ENCODE assay signal across 16 cellular contexts in the genomic region with DNA sequence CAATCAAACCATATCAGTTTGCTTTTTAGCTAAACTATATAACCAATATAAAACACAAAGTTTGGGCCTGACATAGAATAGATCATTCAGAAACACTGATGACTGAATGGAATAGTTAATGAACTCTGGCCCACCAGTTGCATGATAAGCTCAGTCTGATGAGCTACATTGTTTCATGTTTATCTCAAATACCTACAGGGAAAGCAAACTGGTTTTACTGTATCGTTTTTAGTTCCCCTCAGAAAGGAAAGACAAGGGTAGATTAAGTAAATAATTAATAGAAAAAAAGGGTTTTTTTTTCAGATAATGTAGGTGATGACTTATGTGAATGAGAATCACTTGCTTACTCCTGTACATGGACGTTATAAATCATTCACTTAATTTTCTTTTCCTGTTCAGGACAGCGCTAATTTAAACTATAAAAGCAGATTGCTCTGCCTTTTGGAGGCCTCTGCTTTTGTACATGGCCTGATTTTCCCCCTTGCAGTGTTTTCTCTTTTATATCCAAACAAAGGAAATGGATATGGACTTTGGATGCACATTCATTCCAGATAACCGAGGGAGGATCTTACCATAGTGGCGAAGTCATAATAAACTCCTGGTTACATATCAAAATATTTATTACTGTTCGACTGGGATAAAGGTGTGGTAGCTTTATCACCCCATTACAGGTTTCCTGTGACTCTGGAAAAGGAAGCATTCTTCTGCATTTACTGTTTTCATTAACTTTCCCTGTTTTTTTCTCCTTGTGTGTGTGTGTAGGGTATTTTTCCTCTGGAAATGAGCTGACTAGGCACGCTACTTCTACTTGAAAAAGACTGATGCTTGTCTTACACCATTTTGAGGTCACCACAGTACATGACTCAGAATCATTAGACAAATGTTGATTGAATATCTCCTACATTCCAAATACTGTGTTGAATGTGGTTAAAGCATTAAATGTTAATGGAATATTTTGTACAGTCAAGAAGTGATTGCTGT.
DNase-seq lines count a peak whose midpoint lies in the region; ATAC-seq and TF ChIP-seq lines count a peak whose summit lies in the region.
"Had no signal": no experiment of that assay in that cellular context is flagged by ENCODE, and none has a peak within 500 bp of the region (broad histone marks: within the 10 kb centered on the region; RNA-seq: fewer than 3 reads in every experiment).

No MANE protein-coding gene starts in this region.

- H3K9ac ChIP-seq in neural progenitor cell = no peak overlapping the region

- no peaks in the 10 kb centered on the region for H3F3A ChIP-seq in neural progenitor cell (ENCODE audit: low read depth)

- in situ Hi-C loops in transverse colon (cut with MboI; ENCODE audit: low pct_ligation_motif_present in 1 of 4, low pct_unique_long_range_greater_than_20kb in 1 of 4, low sequenced_read_pairs in 3 of 4) = no loop called here

- H3K27ac ChIP-seq in transverse colon (peak overlapping the region; percentile 20 to 59 (median 50)), neural progenitor cell (no peak overlapping the region)
- H3K27ac ChIP-seq: ascending aorta, foreskin keratinocyte, thoracic aorta had no signal

- H3K4me3 ChIP-seq in transverse colon (no peak overlapping the region), neural progenitor cell (no peak overlapping the region)
- H3K4me3 ChIP-seq: ascending aorta, spleen, thoracic aorta had no signal

- no peaks in the 10 kb centered on the region for H3K36me3 Mint-ChIP-seq in endothelial cell (ENCODE audit: low read depth, unreplicated experiment)
- H3K36me3 Mint-ChIP-seq in neural progenitor cell = no peaks in the 10 kb centered on the region
- H3K36me3 Mint-ChIP-seq: naive thymus-derived CD4-positive, alpha-beta T cell had no signal

- no peaks in the 10 kb centered on the region for H4K20me1 ChIP-seq in neural progenitor cell (ENCODE audit: low read depth)

- H3K4me1 Mint-ChIP-seq in endothelial cell (ENCODE audit: unreplicated experiment) = peaks cover 14% of the 10 kb centered on the region
- H3K4me1 Mint-ChIP-seq in neural progenitor cell = no peaks in the 10 kb centered on the region
- H3K4me1 Mint-ChIP-seq: activated CD4-positive, alpha-beta T cell treated with anti-CD3 and anti-CD28 coated beads, Interleukin-2, amount 10 ng/mL, durations not matched to agents 24 days and 14 days had no signal

- H3K9me3 Mint-ChIP-seq in endothelial cell (ENCODE audit: unreplicated experiment) (no peaks in the 10 kb centered on the region), neural progenitor cell (no peaks in the 10 kb centered on the region)
- H3K9me3 Mint-ChIP-seq: activated CD4-positive, alpha-beta T cell treated with anti-CD3 and anti-CD28 coated beads, Interleukin-2, amount 10 ng/mL, durations not matched to agents 24 days and 14 days; activated naive CD4-positive, alpha-beta T cell treated with anti-CD3 and anti-CD28 coated beads for 36 hours; naive thymus-derived CD4-positive, alpha-beta T cell had no signal

- no peak for TF ChIP-seq POLR2A in transverse colon (IDR thresholded peaks at IDR 0.05)

- intact Hi-C loops in transverse colon (cut with DNase I; ENCODE audit: low total_unique reads) = no loop called here

- no peak for TF ChIP-seq EP300 in transverse colon (IDR thresholded peaks at IDR 0.05; ENCODE audit: low read depth)

- WGBS in transverse colon (ENCODE audit: low coverage in 1 of 2), 2 donors = 22 to 25% methylated on average over 6 to 7 of the region's 7 CpGs

- peaks cover 0 to 31% (median 7%) of the 10 kb centered on the region in 4 donors for H3K4me1 ChIP-seq in transverse colon
- H3K4me1 ChIP-seq in neural progenitor cell = no peaks in the 10 kb centered on the region
- H3K4me1 ChIP-seq: ascending aorta, foreskin keratinocyte had no signal

- H3K9me3 ChIP-seq in transverse colon (no peaks in the 10 kb centered on the region), neural progenitor cell (ENCODE audit: low read depth) (peaks cover 5% of the 10 kb centered on the region)
- H3K9me3 ChIP-seq: ascending aorta, thoracic aorta had no signal

- ATAC-seq in GM21825 (IDR thresholded peaks at IDR 0.05; ENCODE audit: unreplicated experiment) = peak; percentile 93
- peak; percentile 96 for ATAC-seq in HG03135 (IDR thresholded peaks at IDR 0.05; ENCODE audit: unreplicated experiment)
- no peak for ATAC-seq in HG02870 (IDR thresholded peaks at IDR 0.05; ENCODE audit: unreplicated experiment)
- ATAC-seq: foreskin keratinocyte; naive thymus-derived CD4-positive, alpha-beta T cell had no signal

- H3K27ac Mint-ChIP-seq in endothelial cell (ENCODE audit: unreplicated experiment) (peak overlapping the region; percentile 85), neural progenitor cell (no peak overlapping the region)
- H3K27ac Mint-ChIP-seq: activated CD4-positive, alpha-beta T cell treated with anti-CD3 and anti-CD28 coated beads, Interleukin-2, amount 10 ng/mL, durations not matched to agents 24 days and 14 days; activated naive CD4-positive, alpha-beta T cell treated with anti-CD3 and anti-CD28 coated beads for 36 hours; naive thymus-derived CD4-positive, alpha-beta T cell had no signal

- H3K79me2 ChIP-seq in neural progenitor cell (ENCODE audit: low read depth) = no peaks in the 10 kb centered on the region

- H3K27me3 ChIP-seq in transverse colon = no peaks in the 10 kb centered on the region
- peaks cover 4% of the 10 kb centered on the region for H3K27me3 ChIP-seq in neural progenitor cell
- H3K27me3 ChIP-seq: ascending aorta, foreskin keratinocyte, spleen had no signal

- H3K36me3 ChIP-seq in transverse colon (no peaks in the 10 kb centered on the region), neural progenitor cell (no peaks in the 10 kb centered on the region)
- H3K36me3 ChIP-seq: ascending aorta, spleen, thoracic aorta had no signal

- no peak for DNase-seq in endothelial cell (ENCODE audit: low spot score)
- no peak for DNase-seq in transverse colon
- DNase-seq in neural progenitor cell (ENCODE audit: low spot score) = no peak
- no peak for DNase-seq in cerebellum (ENCODE audit: low spot score)
- DNase-seq: activated CD4-positive, alpha-beta T cell treated with anti-CD3 and anti-CD28 coated beads, Interleukin-2, amount 10 ng/mL, durations not matched to agents 24 days and 14 days; activated naive CD4-positive, alpha-beta T cell treated with anti-CD3 and anti-CD28 coated beads for 36 hours; AML-193; foreskin keratinocyte; naive thymus-derived CD4-positive, alpha-beta T cell; NCI-H1417; spleen had no signal

- H3K27me3 Mint-ChIP-seq in endothelial cell (ENCODE audit: unreplicated experiment) (no peaks in the 10 kb centered on the region), neural progenitor cell (ENCODE audit: insufficient read depth, low read depth) (no peaks in the 10 kb centered on the region)
- H3K27me3 Mint-ChIP-seq: activated CD4-positive, alpha-beta T cell treated with anti-CD3 and anti-CD28 coated beads, Interleukin-2, amount 10 ng/mL, durations not matched to agents 24 days and 14 days had no signal

- no peak overlapping the region for H3K4me2 ChIP-seq in neural progenitor cell

- TF ChIP-seq CTCF in endothelial cell (IDR thresholded peaks at IDR 0.05; ENCODE audit: unreplicated experiment) = no peak
- no peak for TF ChIP-seq CTCF in transverse colon (IDR thresholded peaks at IDR 0.05)
- TF ChIP-seq CTCF in neural progenitor cell (IDR thresholded peaks at IDR 0.05) = no peak

- H2AFZ ChIP-seq in neural progenitor cell (replicated peaks) = no peak overlapping the region

- peak overlapping the region; percentile 52 for H3K4me3 Mint-ChIP-seq in endothelial cell (ENCODE audit: unreplicated experiment)
- no peak overlapping the region for H3K4me3 Mint-ChIP-seq in neural progenitor cell
- H3K4me3 Mint-ChIP-seq: activated CD4-positive, alpha-beta T cell treated with anti-CD3 and anti-CD28 coated beads, Interleukin-2, amount 10 ng/mL, durations not matched to agents 24 days and 14 days; activated naive CD4-positive, alpha-beta T cell treated with anti-CD3 and anti-CD28 coated beads for 36 hours; naive thymus-derived CD4-positive, alpha-beta T cell had no signal
